ENCODE assay signal across 16 cellular contexts in genomic region chr9:133516256-133516960, GRCh38. TPM values are rescaled to one million over a fixed set of nuclear protein-coding genes. Genes with fewer than 3 reads are reported as not detected.
DNase-seq lines count a peak whose midpoint lies in the region; ATAC-seq and TF ChIP-seq lines count a peak whose summit lies in the region.
"Had no signal": no experiment of that assay in that cellular context is flagged by ENCODE, and none has a peak within 500 bp of the region (broad histone marks: within the 10 kb centered on the region; RNA-seq: fewer than 3 reads in every experiment).

No MANE protein-coding gene starts in this region.

- H3K36me3 ChIP-seq in right atrium auricular region, result no peaks in the 10 kb centered on the region
- H3K36me3 ChIP-seq in psoas muscle (ENCODE audit: insufficient read depth in 1 of 2, low read depth in 1 of 2), result no peaks in the 10 kb centered on the region
- H3K36me3 ChIP-seq: BE2C had no signal

- peak; percentile 15 for DNase-seq in left cardiac atrium
- DNase-seq in right atrium auricular region (ENCODE audit: low spot score), result no peak
- peak; percentile 16 to 55 (median 49) for DNase-seq in right cardiac atrium
- DNase-seq in psoas muscle, result peak; percentile 3 to 32
- DNase-seq in CD1c-positive myeloid dendritic cell (ENCODE audit: extremely low spot score), result no peak
- no peak for DNase-seq in D341Med (ENCODE audit: low spot score)
- DNase-seq: ACHN; BE2C; C1 segment of cervical spinal cord; Caco-2; CD4-positive, alpha-beta T cell; GOT3; H9 had no signal

- H3K4me3 ChIP-seq in right atrium auricular region, result no peak overlapping the region
- no peak overlapping the region for H3K4me3 ChIP-seq in right cardiac atrium (ENCODE audit: low read length)
- H3K4me3 ChIP-seq in psoas muscle, result no peak overlapping the region
- H3K4me3 ChIP-seq: GM12878 had no signal

- no peaks in the 10 kb centered on the region for H3K9me3 ChIP-seq in right atrium auricular region
- no peaks in the 10 kb centered on the region for H3K9me3 ChIP-seq in right cardiac atrium (ENCODE audit: control insufficient read depth, low read length)
- no peaks in the 10 kb centered on the region for H3K9me3 ChIP-seq in psoas muscle
- H3K9me3 ChIP-seq: BE2C, Caco-2 had no signal

- H3K4me1 ChIP-seq in right atrium auricular region (peaks cover 0 to 22% of the 10 kb centered on the region in 2 donors), right cardiac atrium (ENCODE audit: control insufficient read depth, insufficient read depth, low read length) (peaks cover 8% of the 10 kb centered on the region), psoas muscle (no peaks in the 10 kb centered on the region)
- H3K4me1 ChIP-seq: Caco-2 had no signal

- no peak for TF ChIP-seq CTCF in right atrium auricular region (IDR thresholded peaks at IDR 0.05)
- TF ChIP-seq CTCF in psoas muscle (IDR thresholded peaks at IDR 0.05), result no peak

- H3K27me3 ChIP-seq in right atrium auricular region, result no peaks in the 10 kb centered on the region
- H3K27me3 ChIP-seq in right cardiac atrium (ENCODE audit: control insufficient read depth, insufficient read depth), result no peaks in the 10 kb centered on the region
- peaks cover 0 to 12% (median 2%) of the 10 kb centered on the region in 3 donors for H3K27me3 ChIP-seq in psoas muscle (ENCODE audit: insufficient read depth in 3 of 3, low read length in 2 of 3)
- H3K27me3 ChIP-seq: BE2C had no signal

- WGBS in right cardiac atrium, result 79% methylated on average over 11 of the region's 11 CpGs
- 85 to 90% (median 85%) methylated on average over 11 of the region's 11 CpGs for WGBS in psoas muscle, 3 donors

- intact Hi-C loops in left cardiac atrium (cut with DNase I) (no loop called here), right cardiac atrium (cut with DNase I) (no loop called here), psoas muscle (cut with DNase I) (no loop called here)

- no peak overlapping the region for H3K27ac ChIP-seq in right atrium auricular region
- H3K27ac ChIP-seq in right cardiac atrium (ENCODE audit: low read length), result no peak overlapping the region
- no peak overlapping the region for H3K27ac ChIP-seq in psoas muscle

- no peak for ATAC-seq in left cardiac atrium
- no peak for ATAC-seq in right cardiac atrium
- ATAC-seq in psoas muscle, result no peak
- ATAC-seq: GM12878, HepG2 had no signal

RNA-seq across cellular contexts. Expression of gene MYMK, which starts 8.4 kb away (rescaled TPM):
- total RNA-seq in left cardiac atrium, result not detected
- not detected for total RNA-seq in right atrium auricular region
- total RNA-seq in right cardiac atrium, result not detected
- polyA plus RNA-seq in right cardiac atrium, result not detected
- 1 to 10 TPM in 1 of 4 donors, under 1 TPM in 1, not detected in 2; 0.44 to 4.5 TPM for total RNA-seq in psoas muscle
- under 1 TPM in 2 of 3 donors, not detected in 1; 0.05 to 0.60 TPM for polyA plus RNA-seq in psoas muscle
- total RNA-seq: Caco-2; CD4-positive, alpha-beta T cell; GM12878; H9; HepG2 had no signal
- polyA plus RNA-seq: GM12878, HepG2, IgD-negative memory B cell had no signal

RNA-seq across cellular contexts. Expression of gene ADAMTSL2, which starts 18.1 kb away (rescaled TPM):
- total RNA-seq in left cardiac atrium, result 10 to 100 TPM; 13.9 to 16.7 TPM
- 10 to 100 TPM in 1 of 2 donors, 1 to 10 TPM in 1; 4.9 to 27.7 TPM for total RNA-seq in right atrium auricular region
- total RNA-seq in right cardiac atrium, result 10 to 100 TPM; 30.3 to 90.2 (median 47.1) TPM
- polyA plus RNA-seq in right cardiac atrium, result 37.3 TPM
- total RNA-seq in psoas muscle, result 1 to 10 TPM in 2 of 4 donors, under 1 TPM in 2; 0.34 to 5.4 (median 2.4) TPM
- under 1 TPM; 0.21 to 0.75 (median 0.29) TPM for polyA plus RNA-seq in psoas muscle
- total RNA-seq: GM12878 had no signal
- polyA plus RNA-seq: IgD-negative memory B cell had no signal

RNA-seq across cellular contexts. Expression of gene SLC2A6, which starts 37.5 kb away (rescaled TPM):
- total RNA-seq in left cardiac atrium, result 1 to 10 TPM; 4.3 to 7.4 TPM
- total RNA-seq in right atrium auricular region, result 1 to 10 TPM; 4.3 to 5.2 TPM
- total RNA-seq in right cardiac atrium, result 1 to 10 TPM; 1.7 to 4.0 (median 3.6) TPM
- polyA plus RNA-seq in right cardiac atrium, result 3.7 TPM
- 1 to 10 TPM; 1.2 to 2.7 (median 1.7) TPM for total RNA-seq in psoas muscle
- polyA plus RNA-seq in psoas muscle, result 1 to 10 TPM; 1.3 to 2.2 (median 1.8) TPM

RNA-seq across cellular contexts. Expression of gene CACFD1, which starts 56.6 kb away (rescaled TPM):
- 10 to 100 TPM in 1 of 2 donors, 1 to 10 TPM in 1; 9.6 to 13.0 TPM for total RNA-seq in left cardiac atrium
- 10 to 100 TPM; 11.9 to 12.4 TPM for total RNA-seq in right atrium auricular region
- 10 to 100 TPM; 10.8 to 13.9 (median 13.8) TPM for total RNA-seq in right cardiac atrium
- polyA plus RNA-seq in right cardiac atrium, result 12.8 TPM
- total RNA-seq in psoas muscle, result 1 to 10 TPM; 2.8 to 9.4 (median 7.2) TPM
- polyA plus RNA-seq in psoas muscle, result 1 to 10 TPM; 4.4 to 7.4 (median 5.6) TPM

Comparison
In these comparisons a context has a peak if more than half of its experiments do, and no peak if none do; other contexts are left out.
1. DNase-seq: peak in left cardiac atrium (single experiment), right cardiac atrium (3 of 3) and psoas muscle (2 of 2); none in right atrium auricular region (single experiment), CD1c-positive myeloid dendritic cell (single experiment) and D341Med (single experiment).